ENCODE assay signal across 9 cellular contexts in genomic region chr1:184827600-184828368, GRCh38.
DNase-seq lines count a peak whose midpoint lies in the region; TF ChIP-seq lines count a peak whose summit lies in the region.
"Had no signal": no experiment of that assay in that cellular context is flagged by ENCODE, and none has a peak within 500 bp of the region (broad histone marks: within the 10 kb centered on the region; RNA-seq: fewer than 3 reads in every experiment).

No MANE protein-coding gene starts in this region.

- WGBS in esophagus muscularis mucosa: 46% methylated on average over 8 of the region's 8 CpGs

- H3K4me1 ChIP-seq in NT2/D1 (ENCODE audit: insufficient read depth, insufficient read length) (peaks cover 2% of the 10 kb centered on the region), esophagus muscularis mucosa (peaks cover 51 to 62% (median 60%) of the 10 kb centered on the region in 4 donors), muscle layer of duodenum (ENCODE audit: control insufficient read depth in 1 of 2, insufficient read depth in 2 of 2, low read length in 2 of 2) (peaks cover 14 to 47% of the 10 kb centered on the region in 2 donors)

- TF ChIP-seq CTCF in esophagus muscularis mucosa (IDR thresholded peaks at IDR 0.05) (no peak), WERI-Rb-1 (IDR thresholded peaks at IDR 0.05; ENCODE audit: low read depth, low read length) (no peak)

- no peak for TF ChIP-seq POLR2A in esophagus muscularis mucosa (IDR thresholded peaks at IDR 0.05; ENCODE audit: low read depth)

- no peak for TF ChIP-seq EP300 in esophagus muscularis mucosa (IDR thresholded peaks at IDR 0.05)

- H3K36me3 ChIP-seq in NT2/D1 (ENCODE audit: insufficient read depth, insufficient read length, low read length) (no peaks in the 10 kb centered on the region), esophagus muscularis mucosa (peaks cover 17 to 37% (median 24%) of the 10 kb centered on the region in 4 donors), muscle layer of duodenum (ENCODE audit: control insufficient read depth in 1 of 2, insufficient read depth in 2 of 2, low read length in 2 of 2) (peaks cover 9 to 11% of the 10 kb centered on the region in 2 donors), WERI-Rb-1 (no peaks in the 10 kb centered on the region)

- DNase-seq in AG08395 (ENCODE audit: low spot score) (peak; percentile 53), NT2/D1 (ENCODE audit: low read depth, low spot score) (peak; percentile 59), esophagus muscularis mucosa (ENCODE audit: extremely low spot score) (no peak), NAMALWA (ENCODE audit: low spot score) (no peak), WERI-Rb-1 (no peak), KBM-7 (no peak)
- DNase-seq in stimulated activated CD4-positive, alpha-beta T cell treated with anti-CD3 and anti-CD28 coated beads, Interleukin-2, amount 100 ng/mL, for 24 hours: no peak

- in situ Hi-C loops in KBM-7 (cut with MboI; ENCODE audit: low pct_unique_long_range_greater_than_20kb, low sequenced_read_pairs): no loop called here

- H3K27me3 ChIP-seq in NT2/D1 (ENCODE audit: insufficient read depth, insufficient read length) (no peaks in the 10 kb centered on the region), esophagus muscularis mucosa (no peaks in the 10 kb centered on the region), muscle layer of duodenum (ENCODE audit: low read depth, low read length) (no peaks in the 10 kb centered on the region), WERI-Rb-1 (ENCODE audit: insufficient read depth, low read depth, severe bottlenecking) (no peaks in the 10 kb centered on the region)
- H3K27me3 ChIP-seq: BLaER1 treated with 17β-estradiol and CSF1 and Interleukin-3, amounts not matched to agents 10 nM and 100 nM had no signal

- H3K4me3 ChIP-seq in NT2/D1 (ENCODE audit: insufficient read length, low read depth) (no peak overlapping the region), esophagus muscularis mucosa (no peak overlapping the region), muscle layer of duodenum (ENCODE audit: low read depth in 1 of 2, low read length in 2 of 2) (no peak overlapping the region), WERI-Rb-1 (ENCODE audit: low read depth, low read length) (no peak overlapping the region)
- H3K4me3 ChIP-seq: BLaER1 treated with 17β-estradiol and CSF1 and Interleukin-3, amounts not matched to agents 10 nM and 100 nM had no signal

- intact Hi-C loops in esophagus muscularis mucosa (cut with DNase I): no loop called here

- H3K9me3 ChIP-seq in NT2/D1 (ENCODE audit: insufficient read depth, low read length) (no peaks in the 10 kb centered on the region), esophagus muscularis mucosa (no peaks in the 10 kb centered on the region), muscle layer of duodenum (ENCODE audit: control insufficient read depth in 1 of 2, low read length in 2 of 2) (no peaks in the 10 kb centered on the region), WERI-Rb-1 (ENCODE audit: severe bottlenecking) (no peaks in the 10 kb centered on the region)
- H3K9me3 ChIP-seq: BLaER1 treated with 17β-estradiol and CSF1 and Interleukin-3, amounts not matched to agents 10 nM and 100 nM had no signal

- H3K27ac ChIP-seq in esophagus muscularis mucosa (replicated peaks in 1 of 4) (peak overlapping the region; percentile 75 to 84 (median 80)), muscle layer of duodenum (ENCODE audit: low read length) (peak overlapping the region; percentile 7), WERI-Rb-1 (no peak overlapping the region)
- H3K27ac ChIP-seq: BLaER1 treated with 17β-estradiol and CSF1 and Interleukin-3, amounts not matched to agents 10 nM and 100 nM had no signal

- H3K9ac ChIP-seq in NT2/D1 (ENCODE audit: insufficient read length, low read depth): no peak overlapping the region
- H3K9ac ChIP-seq: BLaER1 treated with 17β-estradiol and CSF1 and Interleukin-3, amounts not matched to agents 10 nM and 100 nM had no signal

Comparison
In these comparisons a context has a peak if more than half of its experiments do, and no peak if none do; other contexts are left out.
1. DNase-seq: peak in AG08395 (single experiment) and NT2/D1 (single experiment); none in esophagus muscularis mucosa (single experiment), NAMALWA (single experiment), stimulated activated CD4-positive, alpha-beta T cell treated with anti-CD3 and anti-CD28 coated beads, Interleukin-2, amount 100 ng/mL, for 24 hours (0 of 2), WERI-Rb-1 (single experiment) and KBM-7 (single experiment).